ENCODE assay signal across 17 cellular contexts in the genomic region with DNA sequence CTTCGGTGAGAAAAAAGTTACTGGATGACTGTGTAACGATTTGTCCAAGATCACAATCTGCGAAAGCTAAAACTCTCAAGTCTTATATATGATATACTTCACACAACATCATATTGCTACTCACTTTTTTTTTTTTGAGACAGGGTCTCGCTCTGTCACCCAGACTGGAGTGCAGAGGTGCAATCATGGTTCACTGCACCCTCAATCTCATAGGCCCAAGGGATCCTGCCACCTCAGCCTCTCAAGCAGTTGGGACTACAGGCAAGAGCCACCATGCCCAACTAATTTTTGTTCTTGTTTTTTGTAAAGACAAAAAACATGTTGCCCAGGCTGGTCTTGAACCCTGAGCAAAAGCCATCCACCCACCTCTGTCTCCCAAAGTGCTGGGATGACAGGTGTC.
"Had no signal": no experiment of that assay in that cellular context is flagged by ENCODE, and none has a peak within 500 bp of the region (broad histone marks: within the 10 kb centered on the region; RNA-seq: fewer than 3 reads in every experiment).

No MANE protein-coding gene starts in this region.

- H3K27ac ChIP-seq: coronary artery, esophagus squamous epithelium, gastrocnemius medialis, heart right ventricle, left lung, lower lobe of right lung had no signal

- H3K9me3 ChIP-seq: esophagus squamous epithelium, gastrocnemius medialis, heart right ventricle, left lung, lower lobe of right lung, mucosa of descending colon had no signal

- H3K27me3 ChIP-seq: dorsolateral prefrontal cortex, esophagus squamous epithelium, gastrocnemius medialis, heart right ventricle, left lung had no signal

- ATAC-seq: esophagus mucosa, gastrocnemius medialis, left lung, lower lobe of right lung, mucosa of descending colon had no signal

- DNase-seq: dermis blood vessel endothelial cell; effector CD4-positive, alpha-beta T cell; effector memory CD4-positive, alpha-beta T cell; esophagus squamous epithelium; foreskin fibroblast; foreskin melanocyte; gastrocnemius medialis; glutamatergic neuron; left cardiac atrium; left lung; lower lobe of right lung; mesenchymal stem cell; mucosa of descending colon had no signal

- H3K36me3 ChIP-seq: esophagus squamous epithelium, gastrocnemius medialis, heart right ventricle, left lung, lower lobe of right lung had no signal

- H3K4me1 ChIP-seq: gastrocnemius medialis, left lung, lower lobe of right lung had no signal

- H3K4me3 ChIP-seq: coronary artery, dorsolateral prefrontal cortex, esophagus squamous epithelium, gastrocnemius medialis, heart right ventricle, left lung, lower lobe of right lung, mucosa of descending colon had no signal
